2 cellular contexts compared by ENCODE assay signal in the genomic region with DNA sequence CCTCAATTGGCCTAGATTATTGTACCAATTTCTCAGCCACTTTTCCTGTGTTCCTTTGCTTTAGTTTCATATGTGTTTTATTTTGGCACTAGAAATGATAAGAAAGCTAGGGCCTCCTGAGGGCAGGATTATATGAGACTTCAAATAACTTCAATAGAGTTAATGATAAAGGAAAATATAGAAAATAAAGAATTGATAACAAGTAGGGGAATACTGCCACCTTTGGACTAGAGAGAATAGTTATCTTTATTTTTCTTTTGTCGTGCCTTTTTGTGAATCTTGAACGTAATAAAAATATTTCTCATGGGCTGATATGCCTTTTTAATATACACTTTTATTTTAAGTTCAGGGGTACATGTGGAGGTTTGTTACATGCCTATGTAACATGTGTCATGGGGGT.
TF ChIP-seq lines count a peak whose summit lies in the region.

No MANE protein-coding gene starts in this region.

TF ChIP-seq in SK-N-SH, 30 proteins besides CTCF, POLR2A, EP300 and RAD21 (continued from another document):
- TF ChIP-seq, protein P1, sequence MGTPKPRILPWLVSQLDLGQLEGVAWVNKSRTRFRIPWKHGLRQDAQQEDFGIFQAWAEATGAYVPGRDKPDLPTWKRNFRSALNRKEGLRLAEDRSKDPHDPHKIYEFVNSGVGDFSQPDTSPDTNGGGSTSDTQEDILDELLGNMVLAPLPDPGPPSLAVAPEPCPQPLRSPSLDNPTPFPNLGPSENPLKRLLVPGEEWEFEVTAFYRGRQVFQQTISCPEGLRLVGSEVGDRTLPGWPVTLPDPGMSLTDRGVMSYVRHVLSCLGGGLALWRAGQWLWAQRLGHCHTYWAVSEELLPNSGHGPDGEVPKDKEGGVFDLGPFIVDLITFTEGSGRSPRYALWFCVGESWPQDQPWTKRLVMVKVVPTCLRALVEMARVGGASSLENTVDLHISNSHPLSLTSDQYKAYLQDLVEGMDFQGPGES (IDR thresholded peaks at IDR 0.05; ENCODE audit: low read depth, low read length), result no peak
- TF ChIP-seq, protein P2, sequence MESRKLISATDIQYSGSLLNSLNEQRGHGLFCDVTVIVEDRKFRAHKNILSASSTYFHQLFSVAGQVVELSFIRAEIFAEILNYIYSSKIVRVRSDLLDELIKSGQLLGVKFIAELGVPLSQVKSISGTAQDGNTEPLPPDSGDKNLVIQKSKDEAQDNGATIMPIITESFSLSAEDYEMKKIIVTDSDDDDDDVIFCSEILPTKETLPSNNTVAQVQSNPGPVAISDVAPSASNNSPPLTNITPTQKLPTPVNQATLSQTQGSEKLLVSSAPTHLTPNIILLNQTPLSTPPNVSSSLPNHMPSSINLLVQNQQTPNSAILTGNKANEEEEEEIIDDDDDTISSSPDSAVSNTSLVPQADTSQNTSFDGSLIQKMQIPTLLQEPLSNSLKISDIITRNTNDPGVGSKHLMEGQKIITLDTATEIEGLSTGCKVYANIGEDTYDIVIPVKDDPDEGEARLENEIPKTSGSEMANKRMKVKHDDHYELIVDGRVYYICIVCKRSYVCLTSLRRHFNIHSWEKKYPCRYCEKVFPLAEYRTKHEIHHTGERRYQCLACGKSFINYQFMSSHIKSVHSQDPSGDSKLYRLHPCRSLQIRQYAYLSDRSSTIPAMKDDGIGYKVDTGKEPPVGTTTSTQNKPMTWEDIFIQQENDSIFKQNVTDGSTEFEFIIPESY (IDR thresholded peaks at IDR 0.05; ENCODE audit: borderline replicate concordance, low read depth), result no peak
- TF ChIP-seq FOXM1 (IDR thresholded peaks at IDR 0.05; ENCODE audit: low read depth) (no peak), FOXJ3 (CRISPR knock-in tag; IDR thresholded peaks at IDR 0.05) (no peak), USF1 (IDR thresholded peaks at IDR 0.05; ENCODE audit: borderline replicate concordance, low read depth) (no peak), RXRA (IDR thresholded peaks at IDR 0.05; ENCODE audit: borderline replicate concordance, low read depth) (no peak), GABPA (IDR thresholded peaks at IDR 0.05; ENCODE audit: low read depth) (no peak), GATA2 (CRISPR knock-in tag; IDR thresholded peaks at IDR 0.05) (no peak), RFX5 (IDR thresholded peaks at IDR 0.05; ENCODE audit: low read length) (no peak), TAF1 (IDR thresholded peaks at IDR 0.05; ENCODE audit: borderline replicate concordance, low read depth, low read length) (no peak), TEAD4 (IDR thresholded peaks at IDR 0.05; ENCODE audit: borderline replicate concordance, insufficient read depth) (no peak), YY1 (IDR thresholded peaks at IDR 0.05; ENCODE audit: low read depth) (no peak), NRF1 (IDR thresholded peaks at IDR 0.05; ENCODE audit: low read depth, low read length) (no peak), MXI1 (IDR thresholded peaks at IDR 0.05; ENCODE audit: low read depth, low read length) (no peak), RCOR1 (IDR thresholded peaks at IDR 0.05; ENCODE audit: low read length) (no peak), CHD2 (IDR thresholded peaks at IDR 0.05; ENCODE audit: low read length, partially characterized antibody) (no peak), POLR2AphosphoS5 (IDR thresholded peaks at IDR 0.05; ENCODE audit: low read depth, low read length) (no peak)

TF ChIP-seq in SK-N-SH treated with all-trans-retinoic acid at 6 μM for 48 hours, 23 proteins besides CTCF, POLR2A, EP300 and RAD21 (continued from another document):
- TF ChIP-seq, protein P3, sequence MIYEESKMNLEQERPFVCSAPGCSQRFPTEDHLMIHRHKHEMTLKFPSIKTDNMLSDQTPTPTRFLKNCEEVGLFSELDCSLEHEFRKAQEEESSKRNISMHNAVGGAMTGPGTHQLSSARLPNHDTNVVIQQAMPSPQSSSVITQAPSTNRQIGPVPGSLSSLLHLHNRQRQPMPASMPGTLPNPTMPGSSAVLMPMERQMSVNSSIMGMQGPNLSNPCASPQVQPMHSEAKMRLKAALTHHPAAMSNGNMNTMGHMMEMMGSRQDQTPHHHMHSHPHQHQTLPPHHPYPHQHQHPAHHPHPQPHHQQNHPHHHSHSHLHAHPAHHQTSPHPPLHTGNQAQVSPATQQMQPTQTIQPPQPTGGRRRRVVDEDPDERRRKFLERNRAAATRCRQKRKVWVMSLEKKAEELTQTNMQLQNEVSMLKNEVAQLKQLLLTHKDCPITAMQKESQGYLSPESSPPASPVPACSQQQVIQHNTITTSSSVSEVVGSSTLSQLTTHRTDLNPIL (CRISPR knock-in tag; IDR thresholded peaks at IDR 0.05; ENCODE audit: low read depth), result no peak
- no peak for TF ChIP-seq CSRNP3 (CRISPR knock-in tag; IDR thresholded peaks at IDR 0.05)
- TF ChIP-seq TOX (CRISPR knock-in tag; IDR thresholded peaks at IDR 0.05; ENCODE audit: borderline replicate concordance), result no peak
- no peak for TF ChIP-seq ZFP30 (CRISPR knock-in tag; IDR thresholded peaks at IDR 0.05)
- no peak for TF ChIP-seq ZNF565 (CRISPR knock-in tag; conservative IDR thresholded peaks at IDR 0.05; ENCODE audit: low read depth)
TF ChIP-seq in SK-N-SH treated with all-trans-retinoic acid at 6 μM for 48 hours: peak in this region for 0.
